Comparison of ENCODE assay signal across 8 cellular contexts in genomic region chr14:99389171-99389826, GRCh38.
DNase-seq lines count a peak whose midpoint lies in the region; ATAC-seq and TF ChIP-seq lines count a peak whose summit lies in the region.

No MANE protein-coding gene starts in this region.

- WGBS in psoas muscle, 3 donors = 16 to 26% (median 16%) methylated on average over 21 to 24 of the region's 24 CpGs

- H3K36me3 Mint-ChIP-seq in activated CD4-positive, alpha-beta T cell treated with anti-CD3 and anti-CD28 coated beads for 36 hours (ENCODE audit: low read depth) = no peaks in the 10 kb centered on the region

- ATAC-seq in activated CD4-positive, alpha-beta T cell treated with anti-CD3 and anti-CD28 coated beads for 36 hours = peak; percentile 53
- ATAC-seq in psoas muscle (peak; percentile 55 to 86 (median 76)), GM21526 (IDR thresholded peaks at IDR 0.05; ENCODE audit: low FRiP score, unreplicated experiment) (no peak)

- POLR2A ChIA-PET in activated CD4-positive, alpha-beta T cell treated with anti-CD3 and anti-CD28 coated beads for 36 hours (lab: Charles Lee) = no interaction called here

- H3K27me3 Mint-ChIP-seq in activated CD4-positive, alpha-beta T cell treated with anti-CD3 and anti-CD28 coated beads for 36 hours = peaks cover 5% of the 10 kb centered on the region

- no peak overlapping the region for H3K27ac Mint-ChIP-seq in activated CD4-positive, alpha-beta T cell treated with anti-CD3 and anti-CD28 coated beads for 36 hours

- no peak overlapping the region for H3K4me3 Mint-ChIP-seq in activated CD4-positive, alpha-beta T cell treated with anti-CD3 and anti-CD28 coated beads for 36 hours

- DNase-seq in activated CD4-positive, alpha-beta T cell treated with anti-CD3 and anti-CD28 coated beads for 36 hours = peak; percentile 60
- DNase-seq in activated CD4-positive, alpha-beta T cell treated with anti-CD3 and anti-CD28 coated beads for 1 hour = no peak
- DNase-seq in HuH-7.5 (ENCODE audit: low spot score) (peak; percentile 66), foreskin fibroblast (peak; percentile 4 to 45), psoas muscle (peak; percentile 62 to 66), ureter (ENCODE audit: low spot score) (no peak)
- peak; percentile 75 for DNase-seq in activated CD8-positive, alpha-beta memory T cell treated with anti-CD3 and anti-CD28 coated beads for 24 hours

- H3K27ac ChIP-seq in psoas muscle = no peak overlapping the region

- H3K9me3 Mint-ChIP-seq in activated CD4-positive, alpha-beta T cell treated with anti-CD3 and anti-CD28 coated beads for 36 hours (ENCODE audit: low read depth) = no peaks in the 10 kb centered on the region

- peaks cover 0 to 5% of the 10 kb centered on the region in 2 donors for H3K36me3 ChIP-seq in psoas muscle (ENCODE audit: insufficient read depth in 1 of 2, low read depth in 1 of 2)

- no peaks in the 10 kb centered on the region for H3K4me1 ChIP-seq in psoas muscle

- CTCF ChIA-PET in activated CD4-positive, alpha-beta T cell treated with anti-CD3 and anti-CD28 coated beads for 36 hours (lab: Charles Lee) = interaction anchor here (0.6 to 12.6 kb wide), 10 partner anchors 12 to 861 kb away, joined by 3 to 182 read pairs (median 4); no protein-coding TSS in a partner anchor

- H3K9me3 ChIP-seq in psoas muscle = no peaks in the 10 kb centered on the region

- intact Hi-C loops in activated CD4-positive, alpha-beta T cell treated with anti-CD3 and anti-CD28 coated beads for 36 hours (cut with DNase I, micrococcal nuclease) = loop anchor here (1.0 to 5.0 kb wide), 2 partner anchors 26 to 488 kb away; no protein-coding TSS in a partner anchor
- intact Hi-C loops in psoas muscle (cut with DNase I) = no loop called here

- H3K4me3 ChIP-seq in foreskin fibroblast (ENCODE audit: low read depth in 1 of 2, low read length in 2 of 2) (no peak overlapping the region), psoas muscle (peak overlapping the region; percentile 11)

- TF ChIP-seq CTCF in foreskin fibroblast (IDR thresholded peaks at IDR 0.05; ENCODE audit: low read depth, low read length) (peak; percentile 86), psoas muscle (IDR thresholded peaks at IDR 0.05) (peak; percentile 62)

- H3K4me1 Mint-ChIP-seq in activated CD4-positive, alpha-beta T cell treated with anti-CD3 and anti-CD28 coated beads for 36 hours = peaks cover 6% of the 10 kb centered on the region

- H3K27me3 ChIP-seq in psoas muscle (ENCODE audit: insufficient read depth in 3 of 3, low read length in 2 of 3) = peaks cover 0 to 17% (median 5%) of the 10 kb centered on the region in 3 donors

Comparison
In these comparisons a context has a peak if more than half of its experiments do, and no peak if none do; other contexts are left out.
1. DNase-seq: peak in activated CD4-positive, alpha-beta T cell treated with anti-CD3 and anti-CD28 coated beads for 36 hours (single experiment), HuH-7.5 (single experiment), activated CD8-positive, alpha-beta memory T cell treated with anti-CD3 and anti-CD28 coated beads for 24 hours (single experiment), foreskin fibroblast (2 of 2) and psoas muscle (2 of 2); none in activated CD4-positive, alpha-beta T cell treated with anti-CD3 and anti-CD28 coated beads for 1 hour (single experiment) and ureter (single experiment).
2. intact Hi-C loops: an anchor here in activated CD4-positive, alpha-beta T cell treated with anti-CD3 and anti-CD28 coated beads for 36 hours (1.0 to 5.0 kb wide); none called in psoas muscle.